9 cellular contexts compared by ENCODE assay signal in the genomic region with DNA sequence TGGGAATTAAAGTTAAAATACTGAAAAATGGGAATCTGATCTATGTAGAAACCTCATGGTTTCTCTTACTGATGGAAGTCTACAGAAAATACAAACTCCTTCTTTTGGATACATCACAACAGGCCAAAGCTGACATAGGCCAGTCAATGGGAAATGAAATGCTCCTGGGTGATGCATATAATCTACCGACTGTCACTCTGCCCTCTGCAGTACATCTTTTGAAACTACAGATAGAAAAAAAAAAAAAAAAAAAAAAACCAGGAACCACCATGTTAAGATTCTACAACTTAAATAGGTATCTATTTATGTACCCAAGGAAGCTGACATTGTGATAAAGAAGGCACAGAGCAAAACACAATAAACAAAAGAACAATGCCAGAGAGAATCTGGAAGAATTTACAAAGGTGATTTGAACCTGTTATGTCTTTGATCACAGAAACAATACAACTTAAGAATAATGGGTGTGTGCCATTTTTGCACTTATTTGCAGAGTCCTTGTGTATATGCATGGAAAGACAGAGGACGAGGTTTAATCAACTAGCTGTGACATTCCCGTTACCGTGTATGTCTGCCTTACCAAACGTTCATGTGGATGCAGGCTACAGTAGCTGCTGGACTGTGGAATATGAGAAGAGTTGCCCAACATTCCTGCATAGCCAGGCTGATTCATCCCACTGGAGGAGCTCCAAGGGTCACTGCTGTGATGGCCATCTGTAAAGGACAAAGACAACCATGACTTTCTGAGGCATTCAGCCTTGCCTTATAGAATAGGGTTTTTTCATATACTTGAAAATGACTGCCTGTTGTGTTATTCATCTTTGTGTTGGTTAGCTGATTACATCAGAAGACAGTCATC.
DNase-seq lines count a peak whose midpoint lies in the region; ATAC-seq and TF ChIP-seq lines count a peak whose summit lies in the region.
"Had no signal": no experiment of that assay in that cellular context is flagged by ENCODE, and none has a peak within 500 bp of the region (broad histone marks: within the 10 kb centered on the region; RNA-seq: fewer than 3 reads in every experiment).

No MANE protein-coding gene starts in this region.

- intact Hi-C loops in CD8-positive, alpha-beta T cell (cut with DNase I, micrococcal nuclease), result no loop called here

- H3K36me3 ChIP-seq in Loucy (ENCODE audit: insufficient read depth, low read length), result peaks cover 23% of the 10 kb centered on the region; the same call in 1 of the 2 replicates
- H3K36me3 ChIP-seq in H7 (replicated peaks; ENCODE audit: control insufficient read depth, insufficient read depth, low read length), result peaks cover 2% of the 10 kb centered on the region; the same call in 1 of the 2 replicates
- no peaks in the 10 kb centered on the region for H3K36me3 ChIP-seq in CD8-positive, alpha-beta T cell (ENCODE audit: insufficient read depth, low read length)

- no peaks in the 10 kb centered on the region for H3F3A ChIP-seq in Loucy (ENCODE audit: low read depth)

- H3K27ac ChIP-seq in CD8-positive, alpha-beta T cell (ENCODE audit: low read depth, low read length), result no peak overlapping the region

- no peaks in the 10 kb centered on the region for H3K9me3 ChIP-seq in Loucy (ENCODE audit: insufficient read depth, low read depth, low read length)
- H3K9me3 ChIP-seq in CD8-positive, alpha-beta T cell (ENCODE audit: low read length), result no peaks in the 10 kb centered on the region

- POLR2A ChIA-PET in CD8-positive, alpha-beta T cell (lab: Charles Lee), result no interaction called here

- H3K36me3 Mint-ChIP-seq in naive B cell, result peaks cover 28 to 52% of the 10 kb centered on the region in 2 donors
- H3K36me3 Mint-ChIP-seq in CD8-positive, alpha-beta T cell, result no peaks in the 10 kb centered on the region

- ATAC-seq in naive B cell (ENCODE audit: low read depth in 2 of 2), result peak; percentile 47 to 52
- ATAC-seq in HG03571 (IDR thresholded peaks at IDR 0.05; ENCODE audit: unreplicated experiment), result no peak
- no peak for ATAC-seq in CD8-positive, alpha-beta T cell

- H3K27me3 ChIP-seq in Loucy (ENCODE audit: insufficient read depth, low read length, poor library complexity, severe bottlenecking), result no peaks in the 10 kb centered on the region
- no peaks in the 10 kb centered on the region for H3K27me3 ChIP-seq in H7 (ENCODE audit: control insufficient read depth, insufficient read depth, low read length)
- H3K27me3 ChIP-seq in CD8-positive, alpha-beta T cell (ENCODE audit: insufficient read depth, low read length), result no peaks in the 10 kb centered on the region

- DNase-seq in EL (peak; percentile 97), cerebellum (ENCODE audit: low spot score) (peak; percentile 82), naive B cell (no peak), NCI-H128 (lab: John Stamatoyannopoulos, UW; ENCODE audit: unreplicated experiment) (no peak), H7 (no peak)
- no peak for DNase-seq in CD8-positive, alpha-beta T cell
- DNase-seq: activated CD4-positive, alpha-beta T cell treated with anti-CD3 and anti-CD28 coated beads for 1 hour had no signal

- H2AFZ ChIP-seq in Loucy (ENCODE audit: low read length), result no peak overlapping the region

- CTCF ChIA-PET in CD8-positive, alpha-beta T cell (lab: Charles Lee), result no interaction called here

- peak; percentile 64 for TF ChIP-seq CTCF in Loucy (conservative IDR thresholded peaks at IDR 0.05; ENCODE audit: low read length)
- no peak for TF ChIP-seq CTCF in CD8-positive, alpha-beta T cell (IDR thresholded peaks at IDR 0.05)

- H3K79me2 ChIP-seq in Loucy (ENCODE audit: insufficient read depth, low read length), result no peaks in the 10 kb centered on the region

- no peaks in the 10 kb centered on the region for H4K20me1 ChIP-seq in Loucy (ENCODE audit: insufficient read depth, low read length, poor library complexity, severe bottlenecking)

- H3K9me2 ChIP-seq in Loucy (replicated peaks; ENCODE audit: low read depth, low read length), result no peaks in the 10 kb centered on the region

- no peaks in the 10 kb centered on the region for H3K4me1 ChIP-seq in Loucy (ENCODE audit: insufficient read depth, low read length, poor library complexity, severe bottlenecking)
- no peaks in the 10 kb centered on the region for H3K4me1 ChIP-seq in CD8-positive, alpha-beta T cell (ENCODE audit: insufficient read depth, low read length)

- H3K27ac Mint-ChIP-seq in naive B cell, result peak overlapping the region in 5 of 6 donors; percentile 9 to 82 (median 48)
- no peak overlapping the region for H3K27ac Mint-ChIP-seq in CD8-positive, alpha-beta T cell

- H3K4me3 ChIP-seq in Loucy (ENCODE audit: low read length, poor library complexity, severe bottlenecking) (no peak overlapping the region), H7 (ENCODE audit: insufficient read depth, low read depth, low read length) (no peak overlapping the region)
- H3K4me3 ChIP-seq in CD8-positive, alpha-beta T cell (ENCODE audit: low read depth, low read length), result no peak overlapping the region

- H3K9ac ChIP-seq in Loucy (ENCODE audit: low read depth, low read length, poor library complexity, severe bottlenecking), result no peak overlapping the region

- no peak overlapping the region for H3K4me2 ChIP-seq in Loucy (ENCODE audit: low read depth, low read length, poor library complexity, severe bottlenecking)

- peaks cover 0 to 23% (median 12%) of the 10 kb centered on the region in 3 donors for H3K4me1 Mint-ChIP-seq in naive B cell
- no peaks in the 10 kb centered on the region for H3K4me1 Mint-ChIP-seq in CD8-positive, alpha-beta T cell (ENCODE audit: low read depth)

- no peak overlapping the region for H3K4me3 Mint-ChIP-seq in naive B cell
- no peak overlapping the region for H3K4me3 Mint-ChIP-seq in CD8-positive, alpha-beta T cell

- no peaks in the 10 kb centered on the region for H3K27me3 Mint-ChIP-seq in naive B cell
- no peaks in the 10 kb centered on the region for H3K27me3 Mint-ChIP-seq in CD8-positive, alpha-beta T cell (ENCODE audit: low read depth)

- H3K9me3 Mint-ChIP-seq in naive B cell, result no peaks in the 10 kb centered on the region
- H3K9me3 Mint-ChIP-seq in CD8-positive, alpha-beta T cell, result no peaks in the 10 kb centered on the region

Comparison
In these comparisons a context has a peak if more than half of its experiments do, and no peak if none do; other contexts are left out.
1. DNase-seq: peak in EL (single experiment) and cerebellum (single experiment); none in naive B cell (single experiment), NCI-H128 (single experiment), H7 (single experiment) and CD8-positive, alpha-beta T cell (0 of 7).
2. ATAC-seq: peak in naive B cell (2 of 2); none in HG03571 (single experiment) and CD8-positive, alpha-beta T cell (single experiment).